9 cellular contexts compared by ENCODE assay signal in the genomic region with DNA sequence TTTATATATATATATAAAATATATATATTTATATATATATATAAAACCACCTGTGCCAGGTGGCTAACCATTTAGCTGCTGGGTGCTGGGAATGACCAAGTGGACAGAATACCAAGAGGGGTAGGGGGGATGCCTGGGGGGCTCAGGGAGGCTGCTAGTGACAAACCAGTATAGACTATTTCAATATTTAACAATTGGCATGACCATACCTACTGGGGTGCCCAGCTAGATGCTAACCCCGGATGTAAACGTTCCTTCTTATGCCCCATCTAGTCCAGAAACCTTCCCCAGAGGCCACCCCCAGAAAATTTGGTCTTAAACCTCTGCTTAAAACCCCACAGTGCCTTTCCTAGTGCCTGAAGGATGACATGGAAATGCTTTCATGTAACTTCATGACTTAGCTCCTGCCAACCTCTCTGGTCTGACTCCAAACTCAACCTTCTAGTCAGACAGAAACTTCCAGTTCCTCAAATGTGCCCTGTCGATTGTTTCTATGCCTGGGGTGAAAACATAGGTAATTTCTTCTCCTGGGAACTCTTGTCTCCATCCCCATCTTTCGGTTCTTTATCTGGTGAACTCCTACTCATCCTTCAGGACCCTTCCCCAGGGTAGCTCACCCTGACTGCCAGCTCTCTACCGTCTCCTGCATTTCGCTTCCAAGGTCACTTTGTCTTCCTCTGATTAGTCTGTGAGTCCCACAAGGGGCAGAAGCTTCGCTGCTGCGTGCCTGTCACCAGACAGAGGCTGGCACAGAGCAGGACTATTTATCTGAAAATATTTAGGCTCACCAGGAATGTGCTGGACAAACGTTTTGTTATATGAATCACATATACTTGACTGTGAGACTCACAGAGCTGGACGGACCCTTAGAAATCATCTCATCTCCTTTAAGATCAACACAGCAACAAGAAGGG. TPM values are rescaled to one million over a fixed set of nuclear protein-coding genes. Genes with fewer than 3 reads are reported as not detected.
A peak's percentile ranks its signal among the peaks of the same experiment; 100 is the strongest.
DNase-seq lines count a peak whose midpoint lies in the region; ATAC-seq and TF ChIP-seq lines count a peak whose summit lies in the region.
"Had no signal": no experiment of that assay in that cellular context is flagged by ENCODE, and none has a peak within 500 bp of the region (broad histone marks: within the 10 kb centered on the region; RNA-seq: fewer than 3 reads in every experiment).

No MANE protein-coding gene starts in this region.

- peak overlapping the region; percentile 49 for H2AFZ ChIP-seq in smooth muscle cell (ENCODE audit: low read depth)

- ATAC-seq in GM18868 (IDR thresholded peaks at IDR 0.05; ENCODE audit: unreplicated experiment), result no peak

- H4K20me1 ChIP-seq in smooth muscle cell (ENCODE audit: low read depth), result no peaks in the 10 kb centered on the region

- peaks cover 15% of the 10 kb centered on the region for H3F3A ChIP-seq in smooth muscle cell (ENCODE audit: low read depth)

- no peak overlapping the region for H3K9ac ChIP-seq in smooth muscle cell (ENCODE audit: low read depth)

- peaks cover 6% of the 10 kb centered on the region for H3K4me1 ChIP-seq in smooth muscle cell (ENCODE audit: low read depth)

- no peaks in the 10 kb centered on the region for H3K27me3 ChIP-seq in smooth muscle cell (ENCODE audit: low read depth)

- H3K4me3 ChIP-seq in epithelial cell of esophagus (ENCODE audit: low read length) (no peak overlapping the region), smooth muscle cell (no peak overlapping the region)

- WGBS in smooth muscle cell (ENCODE audit: low lambda C conversion rate), result 38% methylated on average over 10 of the region's 10 CpGs

- H3K9me3 ChIP-seq in smooth muscle cell (replicated peaks; ENCODE audit: low read depth), result no peaks in the 10 kb centered on the region

- no peaks in the 10 kb centered on the region for H3K79me2 ChIP-seq in smooth muscle cell (ENCODE audit: low read depth)

- DNase-seq in activated effector memory CD4-positive, alpha-beta T cell treated with anti-CD3 and anti-CD28 coated beads, Interleukin-2, amount 50 U/mL, for 16 hours, result peak; percentile 51
- no peak for DNase-seq in activated effector memory CD4-positive, alpha-beta T cell treated with Interleukin-2 at 50 U/mL for 16 hours
- DNase-seq in NOMO-1 treated with dmso at 0.1 percent for 144 hours (lab: John Stamatoyannopoulos, UW; ENCODE audit: unreplicated experiment) (peak; percentile 84), epithelial cell of esophagus (ENCODE audit: low read depth) (peak; percentile 69), smooth muscle cell (lab: John Stamatoyannopoulos, UW; ENCODE audit: unreplicated experiment) (no peak), NCI-H1436 treated with DMSO at 0.1 percent for 48 hours (lab: John Stamatoyannopoulos, UW) (no peak), iPS-NIHi11 (ENCODE audit: low spot score) (no peak)
- DNase-seq: amygdala had no signal

- peak overlapping the region; percentile 63 for H3K27ac ChIP-seq in smooth muscle cell (ENCODE audit: low read depth)

- no peaks in the 10 kb centered on the region for H3K36me3 ChIP-seq in smooth muscle cell (ENCODE audit: low read depth)

- peak overlapping the region; percentile 21 for H3K4me2 ChIP-seq in smooth muscle cell

- TF ChIP-seq CTCF in epithelial cell of esophagus (IDR thresholded peaks at IDR 0.05; ENCODE audit: insufficient read depth, low read depth, low read length, missing control alignments), result no peak
- TF ChIP-seq CTCF in smooth muscle cell (IDR thresholded peaks at IDR 0.05; ENCODE audit: borderline replicate concordance, insufficient read depth, poor library complexity, severe bottlenecking), result no peak

RNA-seq across cellular contexts. Expression of a gene that starts 51.8 kb away (rescaled TPM):
- 3.9 and 4.4 TPM in 2 replicates for total RNA-seq in smooth muscle cell
- polyA plus RNA-seq in smooth muscle cell, result 6.0 and 7.4 TPM in 2 replicates

Comparison
In these comparisons a context has a peak if more than half of its experiments do, and no peak if none do; other contexts are left out.
1. DNase-seq: peak in activated effector memory CD4-positive, alpha-beta T cell treated with anti-CD3 and anti-CD28 coated beads, Interleukin-2, amount 50 U/mL, for 16 hours (single experiment), NOMO-1 treated with dmso at 0.1 percent for 144 hours (single experiment) and epithelial cell of esophagus (single experiment); none in activated effector memory CD4-positive, alpha-beta T cell treated with Interleukin-2 at 50 U/mL for 16 hours (single experiment), smooth muscle cell (single experiment), NCI-H1436 treated with DMSO at 0.1 percent for 48 hours (single experiment) and iPS-NIHi11 (single experiment).